ENCODE assay signal across 1 cellular context in the genomic region with DNA sequence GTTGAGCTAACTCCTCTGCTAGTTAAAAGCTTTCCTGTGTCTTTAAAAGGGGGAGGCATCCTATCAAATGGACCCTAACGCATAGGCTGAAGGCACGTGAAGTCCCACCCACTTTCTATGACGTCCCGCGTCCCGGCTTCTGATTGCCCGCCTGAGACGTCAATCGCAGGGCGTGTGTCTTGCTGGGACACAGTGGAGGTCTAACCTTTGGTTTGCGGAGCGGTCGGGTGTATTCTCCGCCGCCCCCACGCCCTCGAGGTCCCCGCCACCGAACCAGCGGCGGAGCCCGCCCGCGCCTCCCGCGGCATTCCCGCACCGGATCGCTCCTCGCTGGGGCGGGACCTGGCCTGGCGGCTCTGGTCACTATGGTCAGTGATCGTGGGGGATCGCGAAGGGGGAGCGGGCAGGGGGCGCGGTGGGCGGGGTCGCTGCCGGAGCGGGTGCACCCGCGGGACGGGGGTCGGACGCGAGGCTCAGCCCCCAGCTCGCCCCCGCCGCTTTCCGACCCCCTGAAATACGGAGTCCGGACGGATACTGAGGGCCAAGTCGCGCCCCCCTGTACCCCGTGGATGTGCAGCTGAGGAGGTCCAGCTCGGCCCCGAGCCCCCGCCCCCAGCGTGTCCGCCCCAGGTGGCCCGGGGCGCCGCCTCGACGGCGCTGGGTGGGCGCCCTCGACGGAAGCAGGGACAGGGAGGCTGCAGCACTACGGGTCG.
A peak's percentile ranks its signal among the peaks of the same experiment; 100 is the strongest.
TF ChIP-seq lines count a peak whose summit lies in the region.

A gene (plus strand): TSS at position 168 of the 713 bp plus-strand sequence. CDS start 198 bp downstream, at position 366.

TF ChIP-seq in HepG2, 621 proteins besides CTCF, POLR2A, EP300 and RAD21 (continued from another document):
- TF ChIP-seq, protein P1, sequence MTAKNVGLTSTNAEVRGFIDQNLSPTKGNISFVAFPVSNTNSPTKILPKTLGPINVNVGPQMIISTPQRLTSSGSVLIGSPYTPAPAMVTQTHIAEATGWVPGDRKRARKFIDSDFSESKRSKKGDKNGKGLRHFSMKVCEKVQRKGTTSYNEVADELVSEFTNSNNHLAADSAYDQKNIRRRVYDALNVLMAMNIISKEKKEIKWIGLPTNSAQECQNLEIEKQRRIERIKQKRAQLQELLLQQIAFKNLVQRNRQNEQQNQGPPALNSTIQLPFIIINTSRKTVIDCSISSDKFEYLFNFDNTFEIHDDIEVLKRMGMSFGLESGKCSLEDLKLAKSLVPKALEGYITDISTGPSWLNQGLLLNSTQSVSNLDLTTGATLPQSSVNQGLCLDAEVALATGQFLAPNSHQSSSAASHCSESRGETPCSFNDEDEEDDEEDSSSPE (CRISPR knock-in tag; IDR thresholded peaks at IDR 0.05): peak; percentile 56
- TF ChIP-seq MEF2D (CRISPR knock-in tag; IDR thresholded peaks at IDR 0.05): 0 out of 2 replicates have a peak, but pooled peaks have one; percentile 7
- TF ChIP-seq GABPB1 (CRISPR knock-in tag; IDR thresholded peaks at IDR 0.05): peak; percentile 66
- TF ChIP-seq SNRNP70 (IDR thresholded peaks at IDR 0.05; ENCODE audit: low read depth, low read length): no peak
- TF ChIP-seq TP53 (CRISPR knock-in tag; conservative IDR thresholded peaks at IDR 0.05): no peak
- TF ChIP-seq ZNF230 (CRISPR knock-in tag; IDR thresholded peaks at IDR 0.05): 0 out of 2 replicates have a peak, but pooled peaks have one; percentile 40
- no peak for TF ChIP-seq SOX13 (IDR thresholded peaks at IDR 0.05)
- peak in 1 of 2 experiments; percentile 31; a peak in 1 of 4 replicates for TF ChIP-seq SOX13 (CRISPR knock-in tag; conservative IDR thresholded peaks at IDR 0.05 in 1 of 2, IDR thresholded peaks at IDR 0.05 in 1 of 2)
- TF ChIP-seq, protein P2, sequence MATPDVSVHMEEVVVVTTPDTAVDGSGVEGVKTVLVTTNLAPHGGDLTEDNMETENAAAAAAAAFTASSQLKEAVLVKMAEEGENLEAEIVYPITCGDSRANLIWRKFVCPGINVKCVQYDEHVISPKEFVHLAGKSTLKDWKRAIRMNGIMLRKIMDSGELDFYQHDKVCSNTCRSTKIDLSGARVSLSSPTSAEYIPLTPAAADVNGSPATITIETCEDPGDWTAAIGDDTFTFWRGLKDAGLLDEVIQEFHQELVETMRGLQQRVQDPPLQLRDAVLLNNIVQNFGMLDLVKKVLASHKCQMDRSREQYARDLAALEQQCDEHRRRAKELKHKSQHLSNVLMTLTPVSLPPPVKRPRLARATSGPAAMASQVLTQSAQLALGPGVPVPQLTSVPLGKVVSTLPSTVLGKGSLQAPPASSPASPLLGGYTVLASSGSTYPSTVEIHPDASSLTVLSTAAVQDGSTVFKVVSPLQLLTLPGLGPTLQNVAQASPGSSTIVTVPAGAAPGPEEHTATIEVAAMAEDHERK (CRISPR knock-in tag; IDR thresholded peaks at IDR 0.05; ENCODE audit: low read depth): no peak
- no peak for TF ChIP-seq PTBP1 (IDR thresholded peaks at IDR 0.05; ENCODE audit: low read depth, low read length, poor library complexity, severe bottlenecking)
- no peak for TF ChIP-seq IKZF1 (IDR thresholded peaks at IDR 0.05)
- no peak for TF ChIP-seq TCF12 (IDR thresholded peaks at IDR 0.05)
- no peak for TF ChIP-seq TCF12 (CRISPR knock-in tag; IDR thresholded peaks at IDR 0.05)
- no peak for TF ChIP-seq SP5 (CRISPR knock-in tag; IDR thresholded peaks at IDR 0.05; ENCODE audit: borderline replicate concordance, low read depth)
- TF ChIP-seq, protein P3, sequence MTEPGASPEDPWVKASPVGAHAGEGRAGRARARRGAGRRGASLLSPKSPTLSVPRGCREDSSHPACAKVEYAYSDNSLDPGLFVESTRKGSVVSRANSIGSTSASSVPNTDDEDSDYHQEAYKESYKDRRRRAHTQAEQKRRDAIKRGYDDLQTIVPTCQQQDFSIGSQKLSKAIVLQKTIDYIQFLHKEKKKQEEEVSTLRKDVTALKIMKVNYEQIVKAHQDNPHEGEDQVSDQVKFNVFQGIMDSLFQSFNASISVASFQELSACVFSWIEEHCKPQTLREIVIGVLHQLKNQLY (CRISPR knock-in tag; IDR thresholded peaks at IDR 0.05): no peak
- TF ChIP-seq, protein P4, sequence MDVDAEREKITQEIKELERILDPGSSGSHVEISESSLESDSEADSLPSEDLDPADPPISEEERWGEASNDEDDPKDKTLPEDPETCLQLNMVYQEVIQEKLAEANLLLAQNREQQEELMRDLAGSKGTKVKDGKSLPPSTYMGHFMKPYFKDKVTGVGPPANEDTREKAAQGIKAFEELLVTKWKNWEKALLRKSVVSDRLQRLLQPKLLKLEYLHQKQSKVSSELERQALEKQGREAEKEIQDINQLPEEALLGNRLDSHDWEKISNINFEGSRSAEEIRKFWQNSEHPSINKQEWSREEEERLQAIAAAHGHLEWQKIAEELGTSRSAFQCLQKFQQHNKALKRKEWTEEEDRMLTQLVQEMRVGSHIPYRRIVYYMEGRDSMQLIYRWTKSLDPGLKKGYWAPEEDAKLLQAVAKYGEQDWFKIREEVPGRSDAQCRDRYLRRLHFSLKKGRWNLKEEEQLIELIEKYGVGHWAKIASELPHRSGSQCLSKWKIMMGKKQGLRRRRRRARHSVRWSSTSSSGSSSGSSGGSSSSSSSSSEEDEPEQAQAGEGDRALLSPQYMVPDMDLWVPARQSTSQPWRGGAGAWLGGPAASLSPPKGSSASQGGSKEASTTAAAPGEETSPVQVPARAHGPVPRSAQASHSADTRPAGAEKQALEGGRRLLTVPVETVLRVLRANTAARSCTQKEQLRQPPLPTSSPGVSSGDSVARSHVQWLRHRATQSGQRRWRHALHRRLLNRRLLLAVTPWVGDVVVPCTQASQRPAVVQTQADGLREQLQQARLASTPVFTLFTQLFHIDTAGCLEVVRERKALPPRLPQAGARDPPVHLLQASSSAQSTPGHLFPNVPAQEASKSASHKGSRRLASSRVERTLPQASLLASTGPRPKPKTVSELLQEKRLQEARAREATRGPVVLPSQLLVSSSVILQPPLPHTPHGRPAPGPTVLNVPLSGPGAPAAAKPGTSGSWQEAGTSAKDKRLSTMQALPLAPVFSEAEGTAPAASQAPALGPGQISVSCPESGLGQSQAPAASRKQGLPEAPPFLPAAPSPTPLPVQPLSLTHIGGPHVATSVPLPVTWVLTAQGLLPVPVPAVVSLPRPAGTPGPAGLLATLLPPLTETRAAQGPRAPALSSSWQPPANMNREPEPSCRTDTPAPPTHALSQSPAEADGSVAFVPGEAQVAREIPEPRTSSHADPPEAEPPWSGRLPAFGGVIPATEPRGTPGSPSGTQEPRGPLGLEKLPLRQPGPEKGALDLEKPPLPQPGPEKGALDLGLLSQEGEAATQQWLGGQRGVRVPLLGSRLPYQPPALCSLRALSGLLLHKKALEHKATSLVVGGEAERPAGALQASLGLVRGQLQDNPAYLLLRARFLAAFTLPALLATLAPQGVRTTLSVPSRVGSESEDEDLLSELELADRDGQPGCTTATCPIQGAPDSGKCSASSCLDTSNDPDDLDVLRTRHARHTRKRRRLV (CRISPR knock-in tag; IDR thresholded peaks at IDR 0.05): peak; percentile 34; the same call in 1 of the 2 replicates
- peak; percentile 25; the same call in 1 of the 2 replicates for TF ChIP-seq HNF4G (IDR thresholded peaks at IDR 0.05; ENCODE audit: borderline replicate concordance, low read depth, low read length)
- no peak for TF ChIP-seq HNF4G (CRISPR knock-in tag; IDR thresholded peaks at IDR 0.05; ENCODE audit: borderline replicate concordance, low read depth)
- TF ChIP-seq, protein P5, sequence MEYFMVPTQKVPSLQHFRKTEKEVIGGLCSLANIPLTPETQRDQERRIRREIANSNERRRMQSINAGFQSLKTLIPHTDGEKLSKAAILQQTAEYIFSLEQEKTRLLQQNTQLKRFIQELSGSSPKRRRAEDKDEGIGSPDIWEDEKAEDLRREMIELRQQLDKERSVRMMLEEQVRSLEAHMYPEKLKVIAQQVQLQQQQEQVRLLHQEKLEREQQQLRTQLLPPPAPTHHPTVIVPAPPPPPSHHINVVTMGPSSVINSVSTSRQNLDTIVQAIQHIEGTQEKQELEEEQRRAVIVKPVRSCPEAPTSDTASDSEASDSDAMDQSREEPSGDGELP (IDR thresholded peaks at IDR 0.05; ENCODE audit: borderline replicate concordance, low read depth): no peak
- TF ChIP-seq, protein P6, sequence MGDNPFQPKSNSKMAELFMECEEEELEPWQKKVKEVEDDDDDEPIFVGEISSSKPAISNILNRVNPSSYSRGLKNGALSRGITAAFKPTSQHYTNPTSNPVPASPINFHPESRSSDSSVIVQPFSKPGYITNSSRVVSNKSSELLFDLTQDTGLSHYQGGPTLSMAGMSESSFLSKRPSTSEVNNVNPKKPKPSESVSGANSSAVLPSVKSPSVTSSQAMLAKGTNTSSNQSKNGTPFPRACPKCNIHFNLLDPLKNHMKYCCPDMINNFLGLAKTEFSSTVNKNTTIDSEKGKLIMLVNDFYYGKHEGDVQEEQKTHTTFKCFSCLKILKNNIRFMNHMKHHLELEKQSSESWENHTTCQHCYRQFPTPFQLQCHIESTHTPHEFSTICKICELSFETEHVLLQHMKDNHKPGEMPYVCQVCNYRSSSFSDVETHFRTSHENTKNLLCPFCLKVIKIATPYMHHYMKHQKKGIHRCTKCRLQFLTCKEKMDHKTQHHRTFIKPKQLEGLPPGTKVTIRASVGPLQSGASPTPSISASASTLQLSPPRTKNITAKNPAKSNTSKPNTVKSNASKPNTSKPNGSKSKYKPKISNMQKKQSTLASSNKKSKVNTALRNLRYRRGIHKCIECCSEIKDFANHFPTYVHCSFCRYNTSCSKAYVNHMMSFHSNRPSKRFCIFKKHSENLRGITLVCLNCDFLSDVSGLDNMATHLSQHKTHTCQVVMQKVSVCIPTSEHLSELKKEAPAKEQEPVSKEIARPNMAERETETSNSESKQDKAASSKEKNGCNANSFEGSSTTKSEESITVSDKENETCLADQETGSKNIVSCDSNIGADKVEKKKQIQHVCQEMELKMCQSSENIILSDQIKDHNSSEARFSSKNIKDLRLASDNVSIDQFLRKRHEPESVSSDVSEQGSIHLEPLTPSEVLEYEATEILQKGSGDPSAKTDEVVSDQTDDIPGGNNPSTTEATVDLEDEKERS (CRISPR knock-in tag; IDR thresholded peaks at IDR 0.05): peak; percentile 62; the same call in 1 of the 2 replicates
- TF ChIP-seq, protein P7, sequence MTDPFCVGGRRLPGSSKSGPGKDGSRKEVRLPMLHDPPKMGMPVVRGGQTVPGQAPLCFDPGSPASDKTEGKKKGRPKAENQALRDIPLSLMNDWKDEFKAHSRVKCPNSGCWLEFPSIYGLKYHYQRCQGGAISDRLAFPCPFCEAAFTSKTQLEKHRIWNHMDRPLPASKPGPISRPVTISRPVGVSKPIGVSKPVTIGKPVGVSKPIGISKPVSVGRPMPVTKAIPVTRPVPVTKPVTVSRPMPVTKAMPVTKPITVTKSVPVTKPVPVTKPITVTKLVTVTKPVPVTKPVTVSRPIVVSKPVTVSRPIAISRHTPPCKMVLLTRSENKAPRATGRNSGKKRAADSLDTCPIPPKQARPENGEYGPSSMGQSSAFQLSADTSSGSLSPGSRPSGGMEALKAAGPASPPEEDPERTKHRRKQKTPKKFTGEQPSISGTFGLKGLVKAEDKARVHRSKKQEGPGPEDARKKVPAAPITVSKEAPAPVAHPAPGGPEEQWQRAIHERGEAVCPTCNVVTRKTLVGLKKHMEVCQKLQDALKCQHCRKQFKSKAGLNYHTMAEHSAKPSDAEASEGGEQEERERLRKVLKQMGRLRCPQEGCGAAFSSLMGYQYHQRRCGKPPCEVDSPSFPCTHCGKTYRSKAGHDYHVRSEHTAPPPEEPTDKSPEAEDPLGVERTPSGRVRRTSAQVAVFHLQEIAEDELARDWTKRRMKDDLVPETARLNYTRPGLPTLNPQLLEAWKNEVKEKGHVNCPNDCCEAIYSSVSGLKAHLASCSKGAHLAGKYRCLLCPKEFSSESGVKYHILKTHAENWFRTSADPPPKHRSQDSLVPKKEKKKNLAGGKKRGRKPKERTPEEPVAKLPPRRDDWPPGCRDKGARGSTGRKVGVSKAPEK (CRISPR knock-in tag; IDR thresholded peaks at IDR 0.05; ENCODE audit: borderline replicate concordance): no peak
- TF ChIP-seq THYN1 (CRISPR knock-in tag; IDR thresholded peaks at IDR 0.05; ENCODE audit: borderline replicate concordance, low read depth): no peak
- TF ChIP-seq, protein P8, sequence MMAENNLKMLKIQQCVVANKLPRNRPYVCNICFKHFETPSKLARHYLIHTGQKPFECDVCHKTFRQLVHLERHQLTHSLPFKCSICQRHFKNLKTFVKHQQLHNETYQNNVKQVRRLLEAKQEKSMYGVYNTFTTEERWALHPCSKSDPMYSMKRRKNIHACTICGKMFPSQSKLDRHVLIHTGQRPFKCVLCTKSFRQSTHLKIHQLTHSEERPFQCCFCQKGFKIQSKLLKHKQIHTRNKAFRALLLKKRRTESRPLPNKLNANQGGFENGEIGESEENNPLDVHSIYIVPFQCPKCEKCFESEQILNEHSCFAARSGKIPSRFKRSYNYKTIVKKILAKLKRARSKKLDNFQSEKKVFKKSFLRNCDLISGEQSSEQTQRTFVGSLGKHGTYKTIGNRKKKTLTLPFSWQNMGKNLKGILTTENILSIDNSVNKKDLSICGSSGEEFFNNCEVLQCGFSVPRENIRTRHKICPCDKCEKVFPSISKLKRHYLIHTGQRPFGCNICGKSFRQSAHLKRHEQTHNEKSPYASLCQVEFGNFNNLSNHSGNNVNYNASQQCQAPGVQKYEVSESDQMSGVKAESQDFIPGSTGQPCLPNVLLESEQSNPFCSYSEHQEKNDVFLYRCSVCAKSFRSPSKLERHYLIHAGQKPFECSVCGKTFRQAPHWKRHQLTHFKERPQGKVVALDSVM (CRISPR knock-in tag; IDR thresholded peaks at IDR 0.05): no peak
- no peak for TF ChIP-seq TBL1XR1 (IDR thresholded peaks at IDR 0.05; ENCODE audit: borderline replicate concordance, low read length, partially characterized antibody)
- peak; percentile 41; the same call in 1 of the 2 replicates for TF ChIP-seq FOSL2 (CRISPR knock-in tag; IDR thresholded peaks at IDR 0.05)
- peak; percentile 50; the same call in 1 of the 2 replicates for TF ChIP-seq ZNF768 (CRISPR knock-in tag; IDR thresholded peaks at IDR 0.05)
- no peak for TF ChIP-seq ZNF570 (CRISPR knock-in tag; IDR thresholded peaks at IDR 0.05; ENCODE audit: borderline replicate concordance)
- peak; percentile 69 for TF ChIP-seq ASH2L (IDR thresholded peaks at IDR 0.05; ENCODE audit: insufficient read length, low read depth, low read length)
- TF ChIP-seq, protein P9, sequence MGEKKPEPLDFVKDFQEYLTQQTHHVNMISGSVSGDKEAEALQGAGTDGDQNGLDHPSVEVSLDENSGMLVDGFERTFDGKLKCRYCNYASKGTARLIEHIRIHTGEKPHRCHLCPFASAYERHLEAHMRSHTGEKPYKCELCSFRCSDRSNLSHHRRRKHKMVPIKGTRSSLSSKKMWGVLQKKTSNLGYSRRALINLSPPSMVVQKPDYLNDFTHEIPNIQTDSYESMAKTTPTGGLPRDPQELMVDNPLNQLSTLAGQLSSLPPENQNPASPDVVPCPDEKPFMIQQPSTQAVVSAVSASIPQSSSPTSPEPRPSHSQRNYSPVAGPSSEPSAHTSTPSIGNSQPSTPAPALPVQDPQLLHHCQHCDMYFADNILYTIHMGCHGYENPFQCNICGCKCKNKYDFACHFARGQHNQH (CRISPR knock-in tag; IDR thresholded peaks at IDR 0.05): 0 out of 2 replicates have a peak, but pooled peaks have one; percentile 25
- TF ChIP-seq RBFOX2 (IDR thresholded peaks at IDR 0.05; ENCODE audit: low read depth, low read length): peak; percentile 40; the same call in 1 of the 2 replicates
- 0 out of 2 replicates have a peak, but pooled peaks have one; percentile 35 for TF ChIP-seq KMT2A (CRISPR knock-in tag; IDR thresholded peaks at IDR 0.05)
TF ChIP-seq in HepG2: peak in this region for 104.
